ENCODE assay signal across 28 cellular contexts in the genomic region with DNA sequence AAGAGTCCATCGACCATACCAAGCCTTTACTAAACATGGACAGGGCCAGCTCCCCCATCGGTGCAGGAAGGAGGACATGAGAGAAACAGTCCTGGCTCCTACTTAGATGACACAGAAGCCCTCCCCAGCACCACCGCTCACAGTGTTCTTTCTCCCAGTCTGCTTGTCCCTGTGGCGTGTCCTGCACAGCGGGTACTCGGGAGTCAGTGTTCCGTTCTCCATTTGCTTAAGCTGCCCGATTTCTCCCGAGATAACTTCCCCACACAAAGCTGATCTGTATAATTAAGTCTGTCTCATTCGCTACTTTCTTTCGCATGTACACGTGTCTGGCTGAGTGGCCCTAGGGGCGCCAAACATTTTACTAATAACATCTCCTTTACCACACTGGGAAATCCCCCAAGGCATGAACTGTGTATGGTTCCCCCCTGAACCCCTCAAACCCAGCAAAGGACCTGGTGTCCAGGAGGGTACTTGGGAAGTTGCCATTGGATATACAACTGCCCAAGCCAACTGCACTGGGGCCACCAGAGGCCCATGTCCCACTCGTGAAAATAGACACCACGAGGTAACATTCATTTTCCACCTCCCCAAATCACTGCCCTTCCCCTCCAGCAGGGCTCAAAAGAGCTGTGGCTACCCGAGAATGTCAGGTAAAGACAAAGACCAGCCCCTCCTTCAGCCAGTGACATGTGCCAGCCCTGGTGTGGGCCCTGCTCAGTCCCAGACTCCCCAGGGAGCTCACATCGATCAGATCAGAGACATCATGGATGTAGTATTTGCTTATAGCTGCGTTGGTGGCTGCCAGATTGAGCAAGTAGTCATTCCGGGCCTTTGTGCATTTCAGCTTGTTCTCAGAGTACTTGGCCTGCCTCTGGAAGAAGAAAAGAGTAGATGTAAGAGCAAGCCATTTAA.
"Had no signal": no experiment of that assay in that cellular context is flagged by ENCODE, and none has a peak within 500 bp of the region (broad histone marks: within the 10 kb centered on the region; RNA-seq: fewer than 3 reads in every experiment).

No MANE protein-coding gene starts in this region.

- DNase-seq: activated B cell treated with CpG ODN at 0.5 μM for 24 hours; activated CD4-positive, alpha-beta T cell treated with anti-CD3 and anti-CD28 coated beads for 1 hour; activated CD4-positive, alpha-beta T cell treated with anti-CD3 and anti-CD28 coated beads, Interleukin-2, amount 10 ng/mL, durations not matched to agents 24 days and 14 days; activated CD4-positive, alpha-beta T cell treated with anti-CD3 and anti-CD28 coated beads, Interleukin-2, amount 50 U/mL, for 48 hours; activated CD8-positive, alpha-beta memory T cell treated with anti-CD3 and anti-CD28 coated beads for 24 hours; activated gamma-delta T cell; activated naive CD4-positive, alpha-beta T cell treated with anti-CD3 and anti-CD28 coated beads for 36 hours; activated T-cell treated with anti-CD3 and anti-CD28 coated beads, Interleukin-2, amount 50 U/mL, for 4 hours; amygdala; brain microvascular endothelial cell; caudate nucleus; NCI-H1092; NCI-H1417; NCI-H1930; NCI-H2171; NCI-H2227 treated with DMSO at 0.1 percent for 48 hours; NCI-H82; OCI-M1; Right ventricle myocardium superior; RPMI8226; SJCRH30; SW 1271 had no signal

- H3K9ac ChIP-seq: KMS-11 had no signal

- H3K4me1 Mint-ChIP-seq: activated B cell treated with CpG ODN at 0.5 μM for 24 hours; activated CD4-positive, alpha-beta T cell treated with anti-CD3 and anti-CD28 coated beads, Interleukin-2, amount 10 ng/mL, durations not matched to agents 24 days and 14 days; activated T-helper 17 cell treated with anti-CD3 and anti-CD28 coated beads, Interleukin-2, amount 50 U/mL, for 72 hours had no signal

- H3K4me2 ChIP-seq: KMS-11 had no signal

- H3K27ac Mint-ChIP-seq: activated B cell treated with CpG ODN at 0.5 μM for 24 hours; activated CD4-positive, alpha-beta T cell treated with anti-CD3 and anti-CD28 coated beads, Interleukin-2, amount 10 ng/mL, durations not matched to agents 24 days and 14 days; activated naive CD4-positive, alpha-beta T cell treated with anti-CD3 and anti-CD28 coated beads for 36 hours; activated naive CD8-positive, alpha-beta T cell; activated T-helper 17 cell treated with anti-CD3 and anti-CD28 coated beads, Interleukin-2, amount 50 U/mL, for 72 hours; T-helper 1 cell treated with Interleukin-12 subunit alpha and Interleukin-12 subunit beta and Interleukin-4 antibody, amounts not matched to agents 30 μg/mL and 1 μg/mL, for 36 hours had no signal

- H3K4me1 ChIP-seq: SJCRH30 had no signal

- H3K27me3 ChIP-seq: brain microvascular endothelial cell, SJCRH30 had no signal

- H3K36me3 ChIP-seq: brain microvascular endothelial cell, SJCRH30 had no signal

- H3K4me3 Mint-ChIP-seq: activated B cell treated with CpG ODN at 0.5 μM for 24 hours; activated CD4-positive, alpha-beta T cell treated with anti-CD3 and anti-CD28 coated beads, Interleukin-2, amount 10 ng/mL, durations not matched to agents 24 days and 14 days; activated naive CD4-positive, alpha-beta T cell treated with anti-CD3 and anti-CD28 coated beads for 36 hours; activated naive CD8-positive, alpha-beta T cell; activated T-cell treated with anti-CD3 and anti-CD28 coated beads, Interleukin-2, amount 50 U/mL, for 4 hours; activated T-helper 17 cell treated with anti-CD3 and anti-CD28 coated beads, Interleukin-2, amount 50 U/mL, for 72 hours; T-helper 1 cell treated with Interleukin-12 subunit alpha and Interleukin-12 subunit beta and Interleukin-4 antibody, amounts not matched to agents 30 μg/mL and 1 μg/mL, for 36 hours had no signal

- H3K27me3 Mint-ChIP-seq: activated CD4-positive, alpha-beta T cell treated with anti-CD3 and anti-CD28 coated beads, Interleukin-2, amount 10 ng/mL, durations not matched to agents 24 days and 14 days; activated naive CD8-positive, alpha-beta T cell; activated T-helper 17 cell treated with anti-CD3 and anti-CD28 coated beads, Interleukin-2, amount 50 U/mL, for 72 hours had no signal

- H3K27ac ChIP-seq: brain microvascular endothelial cell, KMS-11, SJCRH30 had no signal

- ATAC-seq: activated T-cell treated with anti-CD3 and anti-CD28 coated beads, Interleukin-2, amount 50 U/mL, for 4 hours; activated T-helper 17 cell treated with anti-CD3 and anti-CD28 coated beads, Interleukin-2, amount 50 U/mL, for 72 hours; Panc1; SK-N-SH treated with all-trans-retinoic acid at 6 μM for 48 hours had no signal

- H3K4me3 ChIP-seq: SJCRH30 had no signal
